In genomic region chr14:55074662-55075061, GRCh38 we compare ENCODE assay signal across 8 cellular contexts. TPM values are rescaled to one million over a fixed set of nuclear protein-coding genes. Genes with fewer than 3 reads are reported as not detected.
DNase-seq lines count a peak whose midpoint lies in the region; ATAC-seq and TF ChIP-seq lines count a peak whose summit lies in the region.

No MANE protein-coding gene starts in this region.

- TF ChIP-seq EP300 in transverse colon (IDR thresholded peaks at IDR 0.05; ENCODE audit: low read depth), result no peak

- CTCF ChIA-PET in CD8-positive, alpha-beta T cell (lab: Charles Lee), result interaction anchor here (2.1 kb wide), 1 partner anchor 23 kb away, joined by 7 read pairs; the partner anchor contains the start of gene MAPK1IP1L

- DNase-seq in CD8-positive, alpha-beta T cell, result no peak
- DNase-seq in astrocyte of the spinal cord (ENCODE audit: low read depth, low spot score) (peak; percentile 55), DMS114 treated with DMSO at 0.1 percent for 48 hours (lab: John Stamatoyannopoulos, UW; ENCODE audit: unreplicated experiment) (no peak), CD1c-positive myeloid dendritic cell (ENCODE audit: extremely low spot score) (no peak), NCI-H226 (no peak), transverse colon (no peak)

- no peaks in the 10 kb centered on the region for H3K27me3 ChIP-seq in CD8-positive, alpha-beta T cell (ENCODE audit: insufficient read depth, low read length)
- H3K27me3 ChIP-seq in transverse colon, result no peaks in the 10 kb centered on the region

- H3K27ac ChIP-seq in CD8-positive, alpha-beta T cell (ENCODE audit: low read depth, low read length), result no peak overlapping the region
- H3K27ac ChIP-seq in transverse colon, result peak overlapping the region in 1 of 4 donors; percentile 36

- no peak for ATAC-seq in CD8-positive, alpha-beta T cell
- ATAC-seq in GM19328 (IDR thresholded peaks at IDR 0.05; ENCODE audit: unreplicated experiment), result peak; percentile 42
- peak; percentile 44 for ATAC-seq in HG03378 (IDR thresholded peaks at IDR 0.05; ENCODE audit: unreplicated experiment)

- no peak overlapping the region for H3K4me3 ChIP-seq in CD8-positive, alpha-beta T cell (ENCODE audit: low read depth, low read length)
- H3K4me3 ChIP-seq in astrocyte of the spinal cord (ENCODE audit: low read depth, low read length), result no peak overlapping the region
- H3K4me3 ChIP-seq in transverse colon, result no peak overlapping the region

- no peak overlapping the region for H3K27ac Mint-ChIP-seq in CD8-positive, alpha-beta T cell

- no peaks in the 10 kb centered on the region for H3K27me3 Mint-ChIP-seq in CD8-positive, alpha-beta T cell (ENCODE audit: low read depth)

- no peaks in the 10 kb centered on the region for H3K36me3 ChIP-seq in CD8-positive, alpha-beta T cell (ENCODE audit: insufficient read depth, low read length)
- no peaks in the 10 kb centered on the region for H3K36me3 ChIP-seq in transverse colon

- POLR2A ChIA-PET in CD8-positive, alpha-beta T cell (lab: Charles Lee), result no interaction called here

- no peak for TF ChIP-seq CTCF in CD8-positive, alpha-beta T cell (IDR thresholded peaks at IDR 0.05)
- TF ChIP-seq CTCF in astrocyte of the spinal cord (IDR thresholded peaks at IDR 0.05; ENCODE audit: low read depth, low read length) (no peak), transverse colon (IDR thresholded peaks at IDR 0.05) (no peak)

- H3K9me3 ChIP-seq in CD8-positive, alpha-beta T cell (ENCODE audit: low read length), result no peaks in the 10 kb centered on the region
- no peaks in the 10 kb centered on the region for H3K9me3 ChIP-seq in transverse colon

- intact Hi-C loops in CD8-positive, alpha-beta T cell (cut with DNase I, micrococcal nuclease), result no loop called here
- intact Hi-C loops in transverse colon (cut with DNase I; ENCODE audit: low total_unique reads), result no loop called here

- in situ Hi-C loops in astrocyte of the spinal cord (cut with HindIII; ENCODE audit: low sequenced_read_pairs), result no loop called here
- in situ Hi-C loops in transverse colon (cut with MboI; ENCODE audit: low pct_ligation_motif_present in 1 of 4, low pct_unique_long_range_greater_than_20kb in 1 of 4, low sequenced_read_pairs in 3 of 4), result no loop called here

- H3K4me1 ChIP-seq in CD8-positive, alpha-beta T cell (ENCODE audit: insufficient read depth, low read length), result peaks cover 15% of the 10 kb centered on the region
- H3K4me1 ChIP-seq in transverse colon, result peaks cover 0 to 23% (median 9%) of the 10 kb centered on the region in 4 donors

- no peaks in the 10 kb centered on the region for H3K9me3 Mint-ChIP-seq in CD8-positive, alpha-beta T cell

- H3K4me3 Mint-ChIP-seq in CD8-positive, alpha-beta T cell, result peak overlapping the region; percentile 56

- peaks cover 29% of the 10 kb centered on the region for H3K4me1 Mint-ChIP-seq in CD8-positive, alpha-beta T cell (ENCODE audit: low read depth)

- no peaks in the 10 kb centered on the region for H3K36me3 Mint-ChIP-seq in CD8-positive, alpha-beta T cell

- no peak for TF ChIP-seq POLR2A in transverse colon (IDR thresholded peaks at IDR 0.05)

- WGBS in transverse colon (ENCODE audit: low coverage in 1 of 2), 2 donors, result 20 to 48% methylated on average over 4 to 5 of the region's 5 CpGs

RNA-seq across cellular contexts. Expression of gene MAPK1IP1L, which starts 23.2 kb away (rescaled TPM):
- 100 to 1,000 TPM; 207 to 212 TPM for total RNA-seq in CD8-positive, alpha-beta T cell
- 10 to 100 TPM; 50.2 to 96.9 (median 57.6) TPM for total RNA-seq in transverse colon

RNA-seq across cellular contexts. Expression of gene SOCS4, which starts 47.6 kb away (rescaled TPM):
- total RNA-seq in CD8-positive, alpha-beta T cell, result 10 to 100 TPM; 22.6 to 24.0 TPM
- total RNA-seq in transverse colon, result 10 to 100 TPM in 3 of 4 donors, 1 to 10 TPM in 1; 6.4 to 17.3 (median 12.1) TPM

RNA-seq across cellular contexts. Expression of gene WDHD1, which starts 47.8 kb away (rescaled TPM):
- 1 to 10 TPM; 1.2 to 1.6 TPM for total RNA-seq in CD8-positive, alpha-beta T cell
- 1 to 10 TPM in 2 of 4 donors, under 1 TPM in 1, not detected in 1; 0.20 to 1.2 (median 1.1) TPM for total RNA-seq in transverse colon

RNA-seq across cellular contexts. Expression of gene LGALS3, which starts 54.4 kb away (rescaled TPM):
- total RNA-seq in CD8-positive, alpha-beta T cell, result 1 to 10 TPM; 7.5 to 7.8 TPM
- total RNA-seq in transverse colon, result 1,000 to 10,000 TPM in 3 of 4 donors, 100 to 1,000 TPM in 1; 388 to 2,805 (median 1,702) TPM
